Comparison of ENCODE assay signal across 8 cellular contexts in genomic region chr13:99796175-99796819, GRCh38.
DNase-seq lines count a peak whose midpoint lies in the region; ATAC-seq and TF ChIP-seq lines count a peak whose summit lies in the region.

No MANE protein-coding gene starts in this region.

- H3K4me3 ChIP-seq in AG10803 (ENCODE audit: low read length), result no peak overlapping the region
- no peak overlapping the region for H3K4me3 ChIP-seq in HFF-Myc (replicated peaks; ENCODE audit: low read depth, low read length)
- H3K4me3 ChIP-seq in hepatocyte, result no peak overlapping the region

- H3K27ac ChIP-seq in hepatocyte, result no peak overlapping the region

- H2AFZ ChIP-seq in hepatocyte, result no peak overlapping the region

- POLR2A ChIA-PET in WTC11 (lab: Charles Lee), result no interaction called here

- H3K36me3 ChIP-seq in hepatocyte (replicated peaks; ENCODE audit: insufficient read depth, low read depth), result no peaks in the 10 kb centered on the region

- no peaks in the 10 kb centered on the region for H3K27me3 ChIP-seq in hepatocyte

- ATAC-seq in WTC11, result peak; percentile 42; the same call in 1 of the 2 replicates

- H3K4me1 ChIP-seq in hepatocyte (ENCODE audit: insufficient read depth), result no peaks in the 10 kb centered on the region

- TF ChIP-seq CTCF in AG10803 (conservative IDR thresholded peaks at IDR 0.05; ENCODE audit: low read length) (no peak), HFF-Myc (IDR thresholded peaks at IDR 0.05; ENCODE audit: low read depth, low read length, missing control alignments) (no peak), WTC11 (IDR thresholded peaks at IDR 0.05) (no peak), hepatocyte (IDR thresholded peaks at IDR 0.05; ENCODE audit: poor library complexity) (no peak), chondrocyte (IDR thresholded peaks at IDR 0.05) (no peak)

- H3K27ac Mint-ChIP-seq in WTC11 (no peak overlapping the region), chondrocyte (ENCODE audit: unreplicated experiment) (no peak overlapping the region)

- H3K4me1 Mint-ChIP-seq in WTC11 (peaks cover 60% of the 10 kb centered on the region), chondrocyte (ENCODE audit: low read depth) (no peaks in the 10 kb centered on the region)

- H3K9me3 Mint-ChIP-seq in WTC11 (peaks cover 7% of the 10 kb centered on the region; the same call in 1 of the 2 replicates), chondrocyte (ENCODE audit: low read depth) (no peaks in the 10 kb centered on the region)

- peak; percentile 24 for DNase-seq in AG10803 (ENCODE audit: low read depth)
- DNase-seq in HFF-Myc (ENCODE audit: extremely low read depth, low read depth), result peak; percentile 53
- peak; percentile 72 for DNase-seq in WTC11 (ENCODE audit: low spot score)
- peak; percentile 69 for DNase-seq in hepatocyte (ENCODE audit: low spot score)
- DNase-seq in effector CD8-positive, alpha-beta T cell (lab: John Stamatoyannopoulos, UW), result no peak
- no peak for DNase-seq in NCI-H1092 treated with DMSO at 0.1 percent for 48 hours (lab: John Stamatoyannopoulos, UW)
- DNase-seq in chondrocyte (ENCODE audit: low spot score), result no peak
- no peak for DNase-seq in NCI-H345 (lab: John Stamatoyannopoulos, UW)

- H3K36me3 Mint-ChIP-seq in WTC11 (no peaks in the 10 kb centered on the region), chondrocyte (ENCODE audit: low read depth) (no peaks in the 10 kb centered on the region)

- no peaks in the 10 kb centered on the region for H3K9me2 ChIP-seq in hepatocyte (replicated peaks; ENCODE audit: insufficient read depth)

- no peaks in the 10 kb centered on the region for H4K20me1 ChIP-seq in hepatocyte (ENCODE audit: insufficient read depth, poor library complexity, severe bottlenecking)

- no peaks in the 10 kb centered on the region for H3K9me3 ChIP-seq in hepatocyte (ENCODE audit: low read depth)

- CTCF ChIA-PET in WTC11 (lab: Charles Lee), result interaction anchor here (0.6 kb wide), 1 partner anchor 35 kb away, joined by 3 read pairs; no protein-coding TSS in a partner anchor

- no peaks in the 10 kb centered on the region for H3K79me2 ChIP-seq in hepatocyte

- no peak overlapping the region for H3K4me2 ChIP-seq in hepatocyte

- H3K4me3 Mint-ChIP-seq in WTC11 (no peak overlapping the region), chondrocyte (ENCODE audit: unreplicated experiment) (no peak overlapping the region)

- H3K27me3 Mint-ChIP-seq in WTC11 (ENCODE audit: low read depth) (no peaks in the 10 kb centered on the region), chondrocyte (ENCODE audit: low read depth) (peaks cover 2% of the 10 kb centered on the region)

TF ChIP-seq in WTC11, 78 proteins besides CTCF, POLR2A, EP300 and RAD21 (continues in another document):
- TF ChIP-seq GABPB1 (CRISPR knock-in tag; IDR thresholded peaks at IDR 0.05), result no peak
- 0 out of 2 replicates have a peak, but pooled peaks have one; percentile 70 for TF ChIP-seq SMAD4 (CRISPR knock-in tag; IDR thresholded peaks at IDR 0.05)
- TF ChIP-seq ATF6 (CRISPR knock-in tag; IDR thresholded peaks at IDR 0.05), result no peak
- no peak for TF ChIP-seq ZNF121 (CRISPR knock-in tag; IDR thresholded peaks at IDR 0.05)
- no peak for TF ChIP-seq AR (CRISPR knock-in tag; IDR thresholded peaks at IDR 0.05)
- TF ChIP-seq HMGA2 (CRISPR knock-in tag; IDR thresholded peaks at IDR 0.05), result no peak
- peak; percentile 48; the same call in 1 of the 2 replicates for TF ChIP-seq ZNF232 (CRISPR knock-in tag; IDR thresholded peaks at IDR 0.05)
- no peak for TF ChIP-seq IRF2 (CRISPR knock-in tag; IDR thresholded peaks at IDR 0.05; ENCODE audit: borderline replicate concordance, low read depth)
- no peak for TF ChIP-seq ZNF512 (CRISPR knock-in tag; IDR thresholded peaks at IDR 0.05; ENCODE audit: borderline replicate concordance)
- peak; percentile 82; the same call in 1 of the 2 replicates for TF ChIP-seq TP53 (CRISPR knock-in tag; IDR thresholded peaks at IDR 0.05)
- TF ChIP-seq, protein P1, sequence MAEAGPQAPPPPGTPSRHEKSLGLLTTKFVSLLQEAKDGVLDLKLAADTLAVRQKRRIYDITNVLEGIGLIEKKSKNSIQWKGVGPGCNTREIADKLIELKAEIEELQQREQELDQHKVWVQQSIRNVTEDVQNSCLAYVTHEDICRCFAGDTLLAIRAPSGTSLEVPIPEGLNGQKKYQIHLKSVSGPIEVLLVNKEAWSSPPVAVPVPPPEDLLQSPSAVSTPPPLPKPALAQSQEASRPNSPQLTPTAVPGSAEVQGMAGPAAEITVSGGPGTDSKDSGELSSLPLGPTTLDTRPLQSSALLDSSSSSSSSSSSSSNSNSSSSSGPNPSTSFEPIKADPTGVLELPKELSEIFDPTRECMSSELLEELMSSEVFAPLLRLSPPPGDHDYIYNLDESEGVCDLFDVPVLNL (CRISPR knock-in tag; IDR thresholded peaks at IDR 0.05; ENCODE audit: borderline replicate concordance, low read depth), result no peak
- TF ChIP-seq, protein P2, sequence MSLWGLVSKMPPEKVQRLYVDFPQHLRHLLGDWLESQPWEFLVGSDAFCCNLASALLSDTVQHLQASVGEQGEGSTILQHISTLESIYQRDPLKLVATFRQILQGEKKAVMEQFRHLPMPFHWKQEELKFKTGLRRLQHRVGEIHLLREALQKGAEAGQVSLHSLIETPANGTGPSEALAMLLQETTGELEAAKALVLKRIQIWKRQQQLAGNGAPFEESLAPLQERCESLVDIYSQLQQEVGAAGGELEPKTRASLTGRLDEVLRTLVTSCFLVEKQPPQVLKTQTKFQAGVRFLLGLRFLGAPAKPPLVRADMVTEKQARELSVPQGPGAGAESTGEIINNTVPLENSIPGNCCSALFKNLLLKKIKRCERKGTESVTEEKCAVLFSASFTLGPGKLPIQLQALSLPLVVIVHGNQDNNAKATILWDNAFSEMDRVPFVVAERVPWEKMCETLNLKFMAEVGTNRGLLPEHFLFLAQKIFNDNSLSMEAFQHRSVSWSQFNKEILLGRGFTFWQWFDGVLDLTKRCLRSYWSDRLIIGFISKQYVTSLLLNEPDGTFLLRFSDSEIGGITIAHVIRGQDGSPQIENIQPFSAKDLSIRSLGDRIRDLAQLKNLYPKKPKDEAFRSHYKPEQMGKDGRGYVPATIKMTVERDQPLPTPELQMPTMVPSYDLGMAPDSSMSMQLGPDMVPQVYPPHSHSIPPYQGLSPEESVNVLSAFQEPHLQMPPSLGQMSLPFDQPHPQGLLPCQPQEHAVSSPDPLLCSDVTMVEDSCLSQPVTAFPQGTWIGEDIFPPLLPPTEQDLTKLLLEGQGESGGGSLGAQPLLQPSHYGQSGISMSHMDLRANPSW (CRISPR knock-in tag; conservative IDR thresholded peaks at IDR 0.05; ENCODE audit: low read depth), result no peak
- no peak for TF ChIP-seq MXD4 (CRISPR knock-in tag; IDR thresholded peaks at IDR 0.05; ENCODE audit: borderline replicate concordance)

Comparison
In these comparisons a context has a peak if more than half of its experiments do, and no peak if none do; other contexts are left out.
1. DNase-seq: peak in AG10803 (single experiment), HFF-Myc (single experiment), WTC11 (single experiment) and hepatocyte (single experiment); none in effector CD8-positive, alpha-beta T cell (single experiment), NCI-H1092 treated with DMSO at 0.1 percent for 48 hours (single experiment), chondrocyte (single experiment) and NCI-H345 (single experiment).